ENCODE assay signal across 9 cellular contexts in genomic region chr1:37485902-37486679, GRCh38. TPM values are rescaled to one million over a fixed set of nuclear protein-coding genes. Genes with fewer than 3 reads are reported as not detected.
DNase-seq lines count a peak whose midpoint lies in the region; ATAC-seq and TF ChIP-seq lines count a peak whose summit lies in the region.
"Had no signal": no experiment of that assay in that cellular context is flagged by ENCODE, and none has a peak within 500 bp of the region (broad histone marks: within the 10 kb centered on the region; RNA-seq: fewer than 3 reads in every experiment).

No MANE protein-coding gene starts in this region.

- H3K4me1 Mint-ChIP-seq in activated CD4-positive, alpha-beta T cell treated with anti-CD3 and anti-CD28 coated beads, Interleukin-2, amount 10 ng/mL, durations not matched to agents 7 days and 5 days: peaks cover 11% of the 10 kb centered on the region
- H3K4me1 Mint-ChIP-seq in activated CD4-positive, alpha-beta T cell treated with anti-CD3 and anti-CD28 coated beads, Interleukin-2, amount 10 ng/mL, durations not matched to agents 24 days and 14 days: peaks cover 24% of the 10 kb centered on the region

- peaks cover 29 to 47% of the 10 kb centered on the region in 2 donors for H3K4me1 ChIP-seq in thoracic aorta (ENCODE audit: control insufficient read depth in 1 of 2, low read depth in 2 of 2)

- TF ChIP-seq CTCF in thoracic aorta (IDR thresholded peaks at IDR 0.05): no peak

- CTCF ChIA-PET in activated CD4-positive, alpha-beta T cell treated with anti-CD3 and anti-CD28 coated beads, Interleukin-2, amount 10 ng/mL, durations not matched to agents 7 days and 5 days (lab: Charles Lee): interaction anchor here (0.9 to 4.3 kb wide), 11 partner anchors 9 to 1893 kb away, joined by 3 to 69 read pairs (median 6); partner anchors contain the start of gene MEAF6

- H3K9me3 Mint-ChIP-seq in activated CD4-positive, alpha-beta T cell treated with anti-CD3 and anti-CD28 coated beads, Interleukin-2, amount 10 ng/mL, durations not matched to agents 7 days and 5 days: no peaks in the 10 kb centered on the region
- no peaks in the 10 kb centered on the region for H3K9me3 Mint-ChIP-seq in activated CD4-positive, alpha-beta T cell treated with anti-CD3 and anti-CD28 coated beads, Interleukin-2, amount 10 ng/mL, durations not matched to agents 24 days and 14 days

- intact Hi-C loops in activated CD4-positive, alpha-beta T cell treated with anti-CD3 and anti-CD28 coated beads, Interleukin-2, amount 10 ng/mL, durations not matched to agents 24 days and 14 days (cut with micrococcal nuclease): no loop called here
- intact Hi-C loops in left colon (cut with DNase I, micrococcal nuclease): no loop called here

- peak; percentile 2 for ATAC-seq in left colon
- peak; percentile 27 for ATAC-seq in thoracic aorta (ENCODE audit: insufficient number of reproducible peaks, low FRiP score, low read depth)
- no peak for ATAC-seq in GM21528 (IDR thresholded peaks at IDR 0.05; ENCODE audit: low FRiP score, unreplicated experiment)
- no peak for ATAC-seq in HG02970 (IDR thresholded peaks at IDR 0.05; ENCODE audit: low FRiP score, unreplicated experiment)

- no peak overlapping the region for H3K4me3 ChIP-seq in thoracic aorta

- peak overlapping the region; percentile 73 for H3K27ac Mint-ChIP-seq in activated CD4-positive, alpha-beta T cell treated with anti-CD3 and anti-CD28 coated beads, Interleukin-2, amount 10 ng/mL, durations not matched to agents 7 days and 5 days
- H3K27ac Mint-ChIP-seq in activated CD4-positive, alpha-beta T cell treated with anti-CD3 and anti-CD28 coated beads, Interleukin-2, amount 10 ng/mL, durations not matched to agents 24 days and 14 days: no peak overlapping the region

- H3K36me3 ChIP-seq in thoracic aorta: peaks cover 31% of the 10 kb centered on the region

- H3K36me3 Mint-ChIP-seq in activated CD4-positive, alpha-beta T cell treated with anti-CD3 and anti-CD28 coated beads, Interleukin-2, amount 10 ng/mL, durations not matched to agents 7 days and 5 days (ENCODE audit: low read depth): peaks cover 36% of the 10 kb centered on the region
- peaks cover 43% of the 10 kb centered on the region for H3K36me3 Mint-ChIP-seq in activated CD4-positive, alpha-beta T cell treated with anti-CD3 and anti-CD28 coated beads, Interleukin-2, amount 10 ng/mL, durations not matched to agents 24 days and 14 days (ENCODE audit: low read depth)

- no peak overlapping the region for H3K4me3 Mint-ChIP-seq in activated CD4-positive, alpha-beta T cell treated with anti-CD3 and anti-CD28 coated beads, Interleukin-2, amount 10 ng/mL, durations not matched to agents 7 days and 5 days
- no peak overlapping the region for H3K4me3 Mint-ChIP-seq in activated CD4-positive, alpha-beta T cell treated with anti-CD3 and anti-CD28 coated beads, Interleukin-2, amount 10 ng/mL, durations not matched to agents 24 days and 14 days

- peak overlapping the region; percentile 85 to 95 for H3K27ac ChIP-seq in thoracic aorta

- POLR2A ChIA-PET in activated CD4-positive, alpha-beta T cell treated with anti-CD3 and anti-CD28 coated beads, Interleukin-2, amount 10 ng/mL, durations not matched to agents 7 days and 5 days (lab: Charles Lee): interaction anchor here (2.6 kb wide), 1 partner anchor 11 kb away, joined by 8 read pairs; no protein-coding TSS in a partner anchor

- DNase-seq in activated CD4-positive, alpha-beta T cell treated with anti-CD3 and anti-CD28 coated beads, Interleukin-2, amount 10 ng/mL, durations not matched to agents 7 days and 5 days: no peak
- DNase-seq in activated CD4-positive, alpha-beta T cell treated with anti-CD3 and anti-CD28 coated beads, Interleukin-2, amount 10 ng/mL, durations not matched to agents 24 days and 14 days: no peak
- DNase-seq in amniotic epithelial cell (ENCODE audit: low read depth) (peak; percentile 75), left colon (peak in 1 of 2 donors; percentile 33), thoracic aorta (ENCODE audit: low spot score) (no peak)
- DNase-seq in activated naive CD4-positive, alpha-beta T cell treated with Interleukin-2 at 50 U/mL for 16 hours: no peak
- DNase-seq: NCI-H1105 had no signal

- H3K27me3 Mint-ChIP-seq in activated CD4-positive, alpha-beta T cell treated with anti-CD3 and anti-CD28 coated beads, Interleukin-2, amount 10 ng/mL, durations not matched to agents 7 days and 5 days: no peaks in the 10 kb centered on the region
- no peaks in the 10 kb centered on the region for H3K27me3 Mint-ChIP-seq in activated CD4-positive, alpha-beta T cell treated with anti-CD3 and anti-CD28 coated beads, Interleukin-2, amount 10 ng/mL, durations not matched to agents 24 days and 14 days

- no peaks in the 10 kb centered on the region for H3K9me3 ChIP-seq in thoracic aorta

- no peaks in the 10 kb centered on the region for H3K27me3 ChIP-seq in thoracic aorta (replicated peaks; ENCODE audit: insufficient read depth)

RNA-seq across cellular contexts. Expression of gene ZC3H12A, which starts 11.7 kb away (rescaled TPM):
- 10 to 100 TPM; 16.8 to 21.9 TPM for total RNA-seq in activated CD4-positive, alpha-beta T cell treated with anti-CD3 and anti-CD28 coated beads, Interleukin-2, amount 10 ng/mL, durations not matched to agents 7 days and 5 days
- total RNA-seq in activated CD4-positive, alpha-beta T cell treated with anti-CD3 and anti-CD28 coated beads, Interleukin-2, amount 10 ng/mL, durations not matched to agents 24 days and 14 days: 39.3 and 40.4 TPM in 2 replicates
- total RNA-seq in left colon (10 to 100 TPM; 24.0 to 61.6 TPM), thoracic aorta (10 to 100 TPM; 22.1 to 32.4 TPM)

RNA-seq across cellular contexts. Expression of gene MEAF6, which starts 28.5 kb away (rescaled TPM):
- total RNA-seq in activated CD4-positive, alpha-beta T cell treated with anti-CD3 and anti-CD28 coated beads, Interleukin-2, amount 10 ng/mL, durations not matched to agents 7 days and 5 days: 10 to 100 TPM; 68.8 to 75.6 TPM
- total RNA-seq in activated CD4-positive, alpha-beta T cell treated with anti-CD3 and anti-CD28 coated beads, Interleukin-2, amount 10 ng/mL, durations not matched to agents 24 days and 14 days: 94.4 and 95.6 TPM in 2 replicates
- total RNA-seq in left colon (10 to 100 TPM; 38.1 to 41.4 TPM), thoracic aorta (10 to 100 TPM; 43.9 to 68.8 TPM)

Comparison
In these comparisons a context has a peak if more than half of its experiments do, and no peak if none do; other contexts are left out.
1. ATAC-seq: peak in left colon (single experiment) and thoracic aorta (single experiment); none in GM21528 (single experiment) and HG02970 (single experiment).